Comparison of ENCODE assay signal across 26 cellular contexts in genomic region chr5:12174734-12175133, GRCh38.
"Had no signal": no experiment of that assay in that cellular context is flagged by ENCODE, and none has a peak within 500 bp of the region (broad histone marks: within the 10 kb centered on the region; RNA-seq: fewer than 3 reads in every experiment).

No MANE protein-coding gene starts in this region.

- H3K9me3 Mint-ChIP-seq: mesothelial cell of epicardium, nephron progenitor cell, neural progenitor cell had no signal

- H3K36me3 ChIP-seq: left ventricle myocardium inferior, neural progenitor cell, neutrophil, right atrium auricular region, right lobe of liver, upper lobe of right lung had no signal

- H3K4me1 Mint-ChIP-seq: mesothelial cell of epicardium; naive B cell; natural killer cell; nephron progenitor cell; neural progenitor cell; stimulated activated memory B cell treated with anti-CD40 and anti-IgM and Interleukin-4, amounts not matched to agents 10 μg/mL and 1 μg/mL and 100 μg/mL, for 72 hours; stimulated activated naive CD8-positive, alpha-beta T cell treated with anti-CD3 and anti-CD28 coated beads, Interleukin-15, amount 100 ng/mL, for 72 hours had no signal

- H3K9ac ChIP-seq: neural progenitor cell had no signal

- H3K9me3 ChIP-seq: neutrophil, right atrium auricular region, right lobe of liver, upper lobe of right lung had no signal

- H3K4me1 ChIP-seq: left ventricle myocardium inferior, right atrium auricular region, right lobe of liver, upper lobe of right lung had no signal

- ATAC-seq: natural killer cell; right lobe of liver; stimulated activated memory B cell treated with anti-CD40 and anti-IgM and Interleukin-4, amounts not matched to agents 10 μg/mL and 1 μg/mL and 100 μg/mL, for 72 hours; stimulated activated naive CD8-positive, alpha-beta T cell treated with anti-CD3 and anti-CD28 coated beads, Interleukin-15, amount 100 ng/mL, for 72 hours; upper lobe of right lung had no signal

- H3K36me3 Mint-ChIP-seq: mesothelial cell of epicardium; naive B cell; natural killer cell; neural progenitor cell; stimulated activated memory B cell treated with anti-CD40 and anti-IgM and Interleukin-4, amounts not matched to agents 10 μg/mL and 1 μg/mL and 100 μg/mL, for 72 hours had no signal

- H3K27ac Mint-ChIP-seq: mesothelial cell of epicardium; naive B cell; natural killer cell; nephron progenitor cell; neural progenitor cell; progenitor cell of endocrine pancreas; stimulated activated memory B cell treated with anti-CD40 and anti-IgM and Interleukin-4, amounts not matched to agents 10 μg/mL and 1 μg/mL and 100 μg/mL, for 72 hours; stimulated activated naive CD8-positive, alpha-beta T cell treated with anti-CD3 and anti-CD28 coated beads, Interleukin-15, amount 100 ng/mL, for 72 hours had no signal

- H3K4me3 Mint-ChIP-seq: mesothelial cell of epicardium; naive B cell; natural killer cell; nephron progenitor cell; neural progenitor cell; stimulated activated memory B cell treated with anti-CD40 and anti-IgM and Interleukin-4, amounts not matched to agents 10 μg/mL and 1 μg/mL and 100 μg/mL, for 72 hours; stimulated activated naive CD8-positive, alpha-beta T cell treated with anti-CD3 and anti-CD28 coated beads, Interleukin-15, amount 100 ng/mL, for 72 hours had no signal

- DNase-seq: hippocampal formation; islet precursor cell; left ventricle myocardium inferior; mesendoderm; naive B cell; natural killer cell; nephron progenitor cell; occipital lobe; right lobe of liver; stimulated activated CD4-positive, alpha-beta T cell treated with anti-CD3 and anti-CD28 coated beads, Interleukin-1b, Interleukin-23, amount 100 ng/mL, for 48 hours; stimulated activated CD4-positive, alpha-beta T cell treated with anti-CD3 and anti-CD28 coated beads, Interleukin-2, amount 100 ng/mL, for 48 hours; stimulated activated CD4-positive, alpha-beta T cell treated with anti-CD3 and anti-CD28 coated beads, Interleukin-4, amount 100 ng/mL, for 4 hours; stimulated activated CD8-positive, alpha-beta memory T cell treated with anti-CD3 and anti-CD28 coated beads, Interleukin-4, amount 100 ng/mL, for 48 hours; stimulated activated naive CD4-positive, alpha-beta T cell treated with Interleukin-2 at 50 U/mL for 16 hours; stimulated activated naive CD8-positive, alpha-beta T cell treated with anti-CD3 and anti-CD28 coated beads, Interleukin-15, amount 100 ng/mL, for 72 hours; substantia nigra; trophoblast cell; upper lobe of right lung had no signal

- H3K27ac ChIP-seq: left ventricle myocardium inferior, neural progenitor cell, neutrophil, right atrium auricular region, right lobe of liver, upper lobe of right lung had no signal

- H3K4me3 ChIP-seq: left ventricle myocardium inferior, lung, neural progenitor cell, right atrium auricular region, right lobe of liver, smooth muscle cell, upper lobe of right lung had no signal

- H3K27me3 ChIP-seq: neural progenitor cell, neutrophil, right atrium auricular region, right lobe of liver, upper lobe of right lung had no signal

- H3K27me3 Mint-ChIP-seq: naive B cell; progenitor cell of endocrine pancreas; stimulated activated memory B cell treated with anti-CD40 and anti-IgM and Interleukin-4, amounts not matched to agents 10 μg/mL and 1 μg/mL and 100 μg/mL, for 72 hours; stimulated activated naive CD8-positive, alpha-beta T cell treated with anti-CD3 and anti-CD28 coated beads, Interleukin-15, amount 100 ng/mL, for 72 hours had no signal
